ENCODE assay signal across 9 cellular contexts in the genomic region with DNA sequence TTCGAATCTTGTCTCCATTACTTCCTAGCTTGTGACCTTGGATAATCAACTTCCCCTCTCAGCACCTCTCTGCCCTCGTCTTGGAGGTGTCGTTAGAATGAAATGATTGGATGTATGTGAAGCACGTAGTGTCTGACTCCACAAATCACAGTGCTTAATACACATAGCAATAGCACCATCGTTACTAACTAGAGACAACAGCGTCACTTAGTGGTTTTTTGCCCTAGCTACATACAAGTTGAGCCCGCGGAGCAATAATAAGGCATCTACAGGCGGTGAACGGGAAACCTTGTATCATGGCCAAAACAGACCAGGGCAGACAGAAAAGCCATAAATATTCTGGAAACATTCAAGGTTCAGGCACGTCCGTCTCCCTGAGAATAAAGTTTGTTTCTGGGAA.
DNase-seq lines count a peak whose midpoint lies in the region; ATAC-seq and TF ChIP-seq lines count a peak whose summit lies in the region.
"Had no signal": no experiment of that assay in that cellular context is flagged by ENCODE, and none has a peak within 500 bp of the region (broad histone marks: within the 10 kb centered on the region; RNA-seq: fewer than 3 reads in every experiment).

No MANE protein-coding gene starts in this region.

- no peak overlapping the region for H3K27ac Mint-ChIP-seq in glutamatergic neuron (ENCODE audit: unreplicated experiment)
- H3K27ac Mint-ChIP-seq: activated naive CD4-positive, alpha-beta T cell treated with anti-CD3 and anti-CD28 coated beads, Interleukin-2, amount 50 U/mL, for 72 hours had no signal

- TF ChIP-seq CTCF in mammary epithelial cell (conservative IDR thresholded peaks at IDR 0.05 in 1 of 2, IDR thresholded peaks at IDR 0.05 in 1 of 2; ENCODE audit: extremely low read depth in 1 of 2, insufficient read depth in 1 of 2, low read depth in 1 of 2, low read length in 2 of 2) (peak; percentile 42 to 53), parathyroid adenoma (IDR thresholded peaks at IDR 0.05) (peak; percentile 9), glutamatergic neuron (IDR thresholded peaks at IDR 0.05; ENCODE audit: partially characterized antibody, unreplicated experiment) (no peak)

- H3K9ac ChIP-seq in GM23248 (no peak overlapping the region), mammary epithelial cell (ENCODE audit: insufficient read depth, low read length) (no peak overlapping the region), parathyroid adenoma (no peak overlapping the region)

- intact Hi-C loops in mammary epithelial cell (cut with micrococcal nuclease), result no loop called here
- intact Hi-C loops in posterior vena cava (cut with DNase I), result no loop called here

- H3K9me3 ChIP-seq in GM23248 (ENCODE audit: low read depth), result no peaks in the 10 kb centered on the region
- H3K9me3 ChIP-seq in mammary epithelial cell (replicated peaks; ENCODE audit: insufficient read depth, low read length), result no peaks in the 10 kb centered on the region
- H3K9me3 ChIP-seq in parathyroid adenoma (ENCODE audit: control insufficient read depth, low read length), result no peaks in the 10 kb centered on the region

- in situ Hi-C loops in GM23248 (cut with MboI), result no loop called here
- in situ Hi-C loops in mammary epithelial cell (cut with MboI; ENCODE audit: low sequenced_read_pairs in 2 of 2), result no loop called here

- no peak for ATAC-seq in HG02763 (IDR thresholded peaks at IDR 0.05; ENCODE audit: unreplicated experiment)

- peaks cover 2% of the 10 kb centered on the region for H3K27me3 Mint-ChIP-seq in glutamatergic neuron (ENCODE audit: unreplicated experiment)

- no peaks in the 10 kb centered on the region for H3K4me1 Mint-ChIP-seq in glutamatergic neuron (ENCODE audit: low read depth, unreplicated experiment)

- no peaks in the 10 kb centered on the region for H3K9me3 Mint-ChIP-seq in glutamatergic neuron (ENCODE audit: unreplicated experiment)
- H3K9me3 Mint-ChIP-seq: activated naive CD4-positive, alpha-beta T cell treated with anti-CD3 and anti-CD28 coated beads, Interleukin-2, amount 50 U/mL, for 72 hours had no signal

- H3K27me3 ChIP-seq in GM23248 (replicated peaks; ENCODE audit: insufficient read depth) (peaks cover 6% of the 10 kb centered on the region; the same call in 1 of the 2 replicates), mammary epithelial cell (ENCODE audit: insufficient read depth, low read length) (peaks cover 2% of the 10 kb centered on the region), parathyroid adenoma (ENCODE audit: control insufficient read depth, insufficient read depth, low read length) (no peaks in the 10 kb centered on the region)

- whole genome bisulfite sequencing in GM23248 (ENCODE audit: low coverage in 1 of 2, low lambda C conversion rate in 2 of 2, missing lambda C conversion rate in 2 of 2), 2 experiments, result 9 to 12% methylated on average over 12 of the region's 12 CpGs
- 24% methylated on average over 12 of the region's 12 CpGs for WGBS in mammary epithelial cell (ENCODE audit: low coverage, missing lambda C conversion rate)

- H3K36me3 ChIP-seq in GM23248 (ENCODE audit: low read depth) (no peaks in the 10 kb centered on the region), mammary epithelial cell (ENCODE audit: insufficient read depth, low read length) (no peaks in the 10 kb centered on the region), parathyroid adenoma (ENCODE audit: control insufficient read depth, insufficient read depth, low read length) (no peaks in the 10 kb centered on the region)

- no TSS peak for BruUV-seq in mammary epithelial cell (replicated peaks; lab: Mats Ljungman, UMichigan)

- H3K27ac ChIP-seq in GM23248 (no peak overlapping the region), mammary epithelial cell (ENCODE audit: insufficient read depth, low read depth, low read length) (no peak overlapping the region), parathyroid adenoma (no peak overlapping the region)

- H3K4me3 Mint-ChIP-seq in glutamatergic neuron (ENCODE audit: unreplicated experiment), result no peak overlapping the region

- no peak overlapping the region for H2AFZ ChIP-seq in GM23248
- no peak overlapping the region for H2AFZ ChIP-seq in mammary epithelial cell (ENCODE audit: low read depth, low read length)
- no peak overlapping the region for H2AFZ ChIP-seq in parathyroid adenoma

- H3K79me2 ChIP-seq in GM23248 (ENCODE audit: insufficient read depth) (no peaks in the 10 kb centered on the region), mammary epithelial cell (ENCODE audit: insufficient read depth, low read length) (no peaks in the 10 kb centered on the region), parathyroid adenoma (no peaks in the 10 kb centered on the region)

- H3K36me3 Mint-ChIP-seq in glutamatergic neuron (ENCODE audit: unreplicated experiment), result no peaks in the 10 kb centered on the region
- H3K36me3 Mint-ChIP-seq: activated naive CD4-positive, alpha-beta T cell treated with anti-CD3 and anti-CD28 coated beads, Interleukin-2, amount 50 U/mL, for 72 hours had no signal

- dilution Hi-C loops in mammary epithelial cell (cut with HindIII; ENCODE audit: low sequenced_read_pairs), result no loop called here

- H3K4me3 ChIP-seq in GM23248 (no peak overlapping the region), mammary epithelial cell (replicated peaks in 1 of 3; ENCODE audit: insufficient read depth in 1 of 3, low read depth in 2 of 3, low read length in 3 of 3) (no peak overlapping the region), parathyroid adenoma (ENCODE audit: low read depth, low read length) (no peak overlapping the region)

- DNase-seq in GM23248 (peak; percentile 61), NCI-H524 treated with DMSO at 0.1 percent for 48 hours (lab: John Stamatoyannopoulos, UW) (peak; percentile 67), mammary epithelial cell (peak; percentile 30), posterior vena cava (ENCODE audit: low spot score) (no peak), glutamatergic neuron (no peak)
- no peak for DNase-seq in activated naive CD4-positive, alpha-beta T cell treated with anti-CD3 and anti-CD28 coated beads, Interleukin-2, amount 50 U/mL, for 16 hours

- H3K9me2 ChIP-seq in GM23248 (ENCODE audit: insufficient read depth), result no peaks in the 10 kb centered on the region

- H4K20me1 ChIP-seq in GM23248 (ENCODE audit: insufficient read depth) (no peaks in the 10 kb centered on the region), mammary epithelial cell (ENCODE audit: insufficient read depth, low read length) (no peaks in the 10 kb centered on the region)

- no peak overlapping the region for H3K4me2 ChIP-seq in GM23248 (ENCODE audit: unreplicated experiment)
- no peak overlapping the region for H3K4me2 ChIP-seq in mammary epithelial cell (ENCODE audit: insufficient read depth, low read depth, low read length)
- no peak overlapping the region for H3K4me2 ChIP-seq in parathyroid adenoma (ENCODE audit: low read length)

- H3K4me1 ChIP-seq in GM23248 (ENCODE audit: insufficient read depth) (no peaks in the 10 kb centered on the region), mammary epithelial cell (ENCODE audit: insufficient read depth, low read length) (no peaks in the 10 kb centered on the region), parathyroid adenoma (no peaks in the 10 kb centered on the region)

- CTCF ChIA-PET in mammary epithelial cell (lab: Charles Lee; ENCODE audit: low non-redundant PET), result no interaction called here

- no peaks in the 10 kb centered on the region for H3F3A ChIP-seq in GM23248 (ENCODE audit: insufficient read depth)

Comparison
In these comparisons a context has a peak if more than half of its experiments do, and no peak if none do; other contexts are left out.
1. DNase-seq: peak in GM23248 (single experiment), NCI-H524 treated with DMSO at 0.1 percent for 48 hours (single experiment) and mammary epithelial cell (single experiment); none in activated naive CD4-positive, alpha-beta T cell treated with anti-CD3 and anti-CD28 coated beads, Interleukin-2, amount 50 U/mL, for 16 hours (single experiment), posterior vena cava (single experiment) and glutamatergic neuron (single experiment).